ENCODE assay signal across 1 cellular context in genomic region chr11:117468888-117469287, GRCh38.
A peak's percentile ranks its signal among the peaks of the same experiment; 100 is the strongest.
TF ChIP-seq lines count a peak whose summit lies in the region.

No MANE protein-coding gene starts in this region.

TF ChIP-seq in GM12878, 131 proteins besides CTCF, POLR2A, EP300 and RAD21:
- TF ChIP-seq SMC3 (IDR thresholded peaks at IDR 0.05; ENCODE audit: borderline replicate concordance, low read length): peak; percentile 24; the same call in 1 of the 2 replicates
- TF ChIP-seq NR2C2 (IDR thresholded peaks at IDR 0.05; ENCODE audit: borderline replicate concordance, control insufficient read depth, insufficient read length, low read depth): no peak
- TF ChIP-seq GABPA (IDR thresholded peaks at IDR 0.05; ENCODE audit: low read depth): no peak
